1 cellular context compared by ENCODE assay signal in the genomic region with DNA sequence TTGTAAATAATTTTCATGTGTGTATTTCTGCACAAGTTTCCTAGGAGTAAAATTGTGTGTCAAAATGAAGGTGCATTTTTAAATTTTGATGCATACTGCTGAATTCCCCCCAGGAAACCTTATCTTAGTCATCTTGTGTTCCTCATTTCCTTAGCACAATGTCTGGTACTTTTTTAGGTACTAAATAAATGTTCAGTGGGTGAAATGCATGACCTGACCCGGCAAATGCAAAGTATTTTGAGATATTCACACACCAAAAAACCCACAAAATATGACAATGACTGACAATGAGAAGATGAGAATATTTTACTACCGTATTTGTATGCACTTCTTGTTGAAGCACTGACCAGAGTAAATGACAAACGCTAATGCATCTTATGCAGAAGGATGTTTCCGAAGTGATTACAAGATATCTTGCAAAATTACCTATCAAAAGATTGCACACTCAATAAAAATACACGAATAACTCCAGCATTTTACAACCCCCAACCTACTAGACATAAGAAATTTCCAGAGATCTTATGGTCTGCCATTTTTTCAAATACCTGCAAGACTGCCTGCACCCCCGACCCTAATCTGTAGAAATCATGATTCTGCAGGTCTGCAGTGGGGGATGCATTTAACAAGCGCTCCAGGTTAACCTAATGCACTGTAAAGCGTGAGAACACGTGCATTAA.
TF ChIP-seq lines count a peak whose summit lies in the region.

No MANE protein-coding gene starts in this region.

TF ChIP-seq in GM12878, 131 proteins besides CTCF, POLR2A, EP300 and RAD21 (continued from another document and continues in another):
- TF ChIP-seq, protein P1, sequence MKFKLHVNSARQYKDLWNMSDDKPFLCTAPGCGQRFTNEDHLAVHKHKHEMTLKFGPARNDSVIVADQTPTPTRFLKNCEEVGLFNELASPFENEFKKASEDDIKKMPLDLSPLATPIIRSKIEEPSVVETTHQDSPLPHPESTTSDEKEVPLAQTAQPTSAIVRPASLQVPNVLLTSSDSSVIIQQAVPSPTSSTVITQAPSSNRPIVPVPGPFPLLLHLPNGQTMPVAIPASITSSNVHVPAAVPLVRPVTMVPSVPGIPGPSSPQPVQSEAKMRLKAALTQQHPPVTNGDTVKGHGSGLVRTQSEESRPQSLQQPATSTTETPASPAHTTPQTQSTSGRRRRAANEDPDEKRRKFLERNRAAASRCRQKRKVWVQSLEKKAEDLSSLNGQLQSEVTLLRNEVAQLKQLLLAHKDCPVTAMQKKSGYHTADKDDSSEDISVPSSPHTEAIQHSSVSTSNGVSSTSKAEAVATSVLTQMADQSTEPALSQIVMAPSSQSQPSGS (IDR thresholded peaks at IDR 0.05; ENCODE audit: low read length): peak; percentile 74
- TF ChIP-seq SPI1 (IDR thresholded peaks at IDR 0.05; ENCODE audit: borderline replicate concordance, insufficient read depth, low read depth, low read length): peak; percentile 64; the same call in 1 of the 2 replicates
- TF ChIP-seq IKZF2 (IDR thresholded peaks at IDR 0.05): peak; percentile 49 to 51; a peak in 2 of 4 replicates
- TF ChIP-seq, protein P2, sequence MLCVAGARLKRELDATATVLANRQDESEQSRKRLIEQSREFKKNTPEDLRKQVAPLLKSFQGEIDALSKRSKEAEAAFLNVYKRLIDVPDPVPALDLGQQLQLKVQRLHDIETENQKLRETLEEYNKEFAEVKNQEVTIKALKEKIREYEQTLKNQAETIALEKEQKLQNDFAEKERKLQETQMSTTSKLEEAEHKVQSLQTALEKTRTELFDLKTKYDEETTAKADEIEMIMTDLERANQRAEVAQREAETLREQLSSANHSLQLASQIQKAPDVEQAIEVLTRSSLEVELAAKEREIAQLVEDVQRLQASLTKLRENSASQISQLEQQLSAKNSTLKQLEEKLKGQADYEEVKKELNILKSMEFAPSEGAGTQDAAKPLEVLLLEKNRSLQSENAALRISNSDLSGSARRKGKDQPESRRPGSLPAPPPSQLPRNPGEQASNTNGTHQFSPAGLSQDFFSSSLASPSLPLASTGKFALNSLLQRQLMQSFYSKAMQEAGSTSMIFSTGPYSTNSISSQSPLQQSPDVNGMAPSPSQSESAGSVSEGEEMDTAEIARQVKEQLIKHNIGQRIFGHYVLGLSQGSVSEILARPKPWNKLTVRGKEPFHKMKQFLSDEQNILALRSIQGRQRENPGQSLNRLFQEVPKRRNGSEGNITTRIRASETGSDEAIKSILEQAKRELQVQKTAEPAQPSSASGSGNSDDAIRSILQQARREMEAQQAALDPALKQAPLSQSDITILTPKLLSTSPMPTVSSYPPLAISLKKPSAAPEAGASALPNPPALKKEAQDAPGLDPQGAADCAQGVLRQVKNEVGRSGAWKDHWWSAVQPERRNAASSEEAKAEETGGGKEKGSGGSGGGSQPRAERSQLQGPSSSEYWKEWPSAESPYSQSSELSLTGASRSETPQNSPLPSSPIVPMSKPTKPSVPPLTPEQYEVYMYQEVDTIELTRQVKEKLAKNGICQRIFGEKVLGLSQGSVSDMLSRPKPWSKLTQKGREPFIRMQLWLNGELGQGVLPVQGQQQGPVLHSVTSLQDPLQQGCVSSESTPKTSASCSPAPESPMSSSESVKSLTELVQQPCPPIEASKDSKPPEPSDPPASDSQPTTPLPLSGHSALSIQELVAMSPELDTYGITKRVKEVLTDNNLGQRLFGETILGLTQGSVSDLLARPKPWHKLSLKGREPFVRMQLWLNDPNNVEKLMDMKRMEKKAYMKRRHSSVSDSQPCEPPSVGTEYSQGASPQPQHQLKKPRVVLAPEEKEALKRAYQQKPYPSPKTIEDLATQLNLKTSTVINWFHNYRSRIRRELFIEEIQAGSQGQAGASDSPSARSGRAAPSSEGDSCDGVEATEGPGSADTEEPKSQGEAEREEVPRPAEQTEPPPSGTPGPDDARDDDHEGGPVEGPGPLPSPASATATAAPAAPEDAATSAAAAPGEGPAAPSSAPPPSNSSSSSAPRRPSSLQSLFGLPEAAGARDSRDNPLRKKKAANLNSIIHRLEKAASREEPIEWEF (IDR thresholded peaks at IDR 0.05; ENCODE audit: insufficient replicate concordance, low read depth, low read length): no peak
- TF ChIP-seq PML (IDR thresholded peaks at IDR 0.05; ENCODE audit: low read length): peak; percentile 64; the same call in 1 of the 2 replicates
- TF ChIP-seq RELA (IDR thresholded peaks at IDR 0.05; ENCODE audit: borderline replicate concordance, partially characterized antibody): peak; percentile 78
- TF ChIP-seq ZNF24 (IDR thresholded peaks at IDR 0.05): no peak
- 0 out of 2 replicates have a peak, but pooled peaks have one; percentile 8 for TF ChIP-seq TBL1XR1 (IDR thresholded peaks at IDR 0.05; ENCODE audit: low read depth, low read length)
- no peak for TF ChIP-seq EED (IDR thresholded peaks at IDR 0.05; ENCODE audit: low read depth)
- TF ChIP-seq FOS (IDR thresholded peaks at IDR 0.05; ENCODE audit: borderline replicate concordance, extremely low read depth, insufficient read length): no peak
- TF ChIP-seq NR2F1 (conservative IDR thresholded peaks at IDR 0.05): peak; percentile 79
- TF ChIP-seq MYC (IDR thresholded peaks at IDR 0.05; ENCODE audit: insufficient read depth, insufficient read length, insufficient replicate concordance, low read length, severe bottlenecking): no peak
- TF ChIP-seq SIX5 (IDR thresholded peaks at IDR 0.05; ENCODE audit: low read depth, low read length, severe bottlenecking): no peak
- 0 out of 2 replicates have a peak, but pooled peaks have one; percentile 13 for TF ChIP-seq PAX5 (IDR thresholded peaks at IDR 0.05; ENCODE audit: borderline replicate concordance, low read depth, low read length)
- peak; percentile 62; the same call in 1 of the 3 replicates for TF ChIP-seq POU2F2 (IDR thresholded peaks at IDR 0.05; ENCODE audit: borderline replicate concordance, low read depth, low read length)
- TF ChIP-seq MTA3 (IDR thresholded peaks at IDR 0.05; ENCODE audit: borderline replicate concordance, low read length): 0 out of 2 replicates have a peak, but pooled peaks have one; percentile 31
- TF ChIP-seq MTA2 (IDR thresholded peaks at IDR 0.05; ENCODE audit: low read depth): peak; percentile 13; the same call in 1 of the 2 replicates
- TF ChIP-seq, protein P3, sequence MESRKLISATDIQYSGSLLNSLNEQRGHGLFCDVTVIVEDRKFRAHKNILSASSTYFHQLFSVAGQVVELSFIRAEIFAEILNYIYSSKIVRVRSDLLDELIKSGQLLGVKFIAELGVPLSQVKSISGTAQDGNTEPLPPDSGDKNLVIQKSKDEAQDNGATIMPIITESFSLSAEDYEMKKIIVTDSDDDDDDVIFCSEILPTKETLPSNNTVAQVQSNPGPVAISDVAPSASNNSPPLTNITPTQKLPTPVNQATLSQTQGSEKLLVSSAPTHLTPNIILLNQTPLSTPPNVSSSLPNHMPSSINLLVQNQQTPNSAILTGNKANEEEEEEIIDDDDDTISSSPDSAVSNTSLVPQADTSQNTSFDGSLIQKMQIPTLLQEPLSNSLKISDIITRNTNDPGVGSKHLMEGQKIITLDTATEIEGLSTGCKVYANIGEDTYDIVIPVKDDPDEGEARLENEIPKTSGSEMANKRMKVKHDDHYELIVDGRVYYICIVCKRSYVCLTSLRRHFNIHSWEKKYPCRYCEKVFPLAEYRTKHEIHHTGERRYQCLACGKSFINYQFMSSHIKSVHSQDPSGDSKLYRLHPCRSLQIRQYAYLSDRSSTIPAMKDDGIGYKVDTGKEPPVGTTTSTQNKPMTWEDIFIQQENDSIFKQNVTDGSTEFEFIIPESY (IDR thresholded peaks at IDR 0.05): no peak
- TF ChIP-seq TAF1 (IDR thresholded peaks at IDR 0.05; ENCODE audit: borderline replicate concordance, low read depth, low read length): 0 out of 2 replicates have a peak, but pooled peaks have one; percentile 19
- no peak for TF ChIP-seq RAD51 (IDR thresholded peaks at IDR 0.05)
- TF ChIP-seq CHD1 (IDR thresholded peaks at IDR 0.05; ENCODE audit: low read depth, low read length): 0 out of 2 replicates have a peak, but pooled peaks have one; percentile 13
- TF ChIP-seq ZNF274 (IDR thresholded peaks at IDR 0.05; ENCODE audit: insufficient read depth, insufficient read length): no peak
- TF ChIP-seq, protein P4, sequence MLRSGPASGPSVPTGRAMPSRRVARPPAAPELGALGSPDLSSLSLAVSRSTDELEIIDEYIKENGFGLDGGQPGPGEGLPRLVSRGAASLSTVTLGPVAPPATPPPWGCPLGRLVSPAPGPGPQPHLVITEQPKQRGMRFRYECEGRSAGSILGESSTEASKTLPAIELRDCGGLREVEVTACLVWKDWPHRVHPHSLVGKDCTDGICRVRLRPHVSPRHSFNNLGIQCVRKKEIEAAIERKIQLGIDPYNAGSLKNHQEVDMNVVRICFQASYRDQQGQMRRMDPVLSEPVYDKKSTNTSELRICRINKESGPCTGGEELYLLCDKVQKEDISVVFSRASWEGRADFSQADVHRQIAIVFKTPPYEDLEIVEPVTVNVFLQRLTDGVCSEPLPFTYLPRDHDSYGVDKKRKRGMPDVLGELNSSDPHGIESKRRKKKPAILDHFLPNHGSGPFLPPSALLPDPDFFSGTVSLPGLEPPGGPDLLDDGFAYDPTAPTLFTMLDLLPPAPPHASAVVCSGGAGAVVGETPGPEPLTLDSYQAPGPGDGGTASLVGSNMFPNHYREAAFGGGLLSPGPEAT (IDR thresholded peaks at IDR 0.05; ENCODE audit: low read depth): peak; percentile 60; the same call in 1 of the 2 replicates
- TF ChIP-seq NFIC (IDR thresholded peaks at IDR 0.05; ENCODE audit: low read depth, low read length): peak; percentile 93
- no peak for TF ChIP-seq CBX5 (IDR thresholded peaks at IDR 0.05; ENCODE audit: low read depth)
- TF ChIP-seq, protein P5, sequence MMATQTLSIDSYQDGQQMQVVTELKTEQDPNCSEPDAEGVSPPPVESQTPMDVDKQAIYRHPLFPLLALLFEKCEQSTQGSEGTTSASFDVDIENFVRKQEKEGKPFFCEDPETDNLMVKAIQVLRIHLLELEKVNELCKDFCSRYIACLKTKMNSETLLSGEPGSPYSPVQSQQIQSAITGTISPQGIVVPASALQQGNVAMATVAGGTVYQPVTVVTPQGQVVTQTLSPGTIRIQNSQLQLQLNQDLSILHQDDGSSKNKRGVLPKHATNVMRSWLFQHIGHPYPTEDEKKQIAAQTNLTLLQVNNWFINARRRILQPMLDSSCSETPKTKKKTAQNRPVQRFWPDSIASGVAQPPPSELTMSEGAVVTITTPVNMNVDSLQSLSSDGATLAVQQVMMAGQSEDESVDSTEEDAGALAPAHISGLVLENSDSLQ (IDR thresholded peaks at IDR 0.05): peak; percentile 77
- TF ChIP-seq, protein P6, sequence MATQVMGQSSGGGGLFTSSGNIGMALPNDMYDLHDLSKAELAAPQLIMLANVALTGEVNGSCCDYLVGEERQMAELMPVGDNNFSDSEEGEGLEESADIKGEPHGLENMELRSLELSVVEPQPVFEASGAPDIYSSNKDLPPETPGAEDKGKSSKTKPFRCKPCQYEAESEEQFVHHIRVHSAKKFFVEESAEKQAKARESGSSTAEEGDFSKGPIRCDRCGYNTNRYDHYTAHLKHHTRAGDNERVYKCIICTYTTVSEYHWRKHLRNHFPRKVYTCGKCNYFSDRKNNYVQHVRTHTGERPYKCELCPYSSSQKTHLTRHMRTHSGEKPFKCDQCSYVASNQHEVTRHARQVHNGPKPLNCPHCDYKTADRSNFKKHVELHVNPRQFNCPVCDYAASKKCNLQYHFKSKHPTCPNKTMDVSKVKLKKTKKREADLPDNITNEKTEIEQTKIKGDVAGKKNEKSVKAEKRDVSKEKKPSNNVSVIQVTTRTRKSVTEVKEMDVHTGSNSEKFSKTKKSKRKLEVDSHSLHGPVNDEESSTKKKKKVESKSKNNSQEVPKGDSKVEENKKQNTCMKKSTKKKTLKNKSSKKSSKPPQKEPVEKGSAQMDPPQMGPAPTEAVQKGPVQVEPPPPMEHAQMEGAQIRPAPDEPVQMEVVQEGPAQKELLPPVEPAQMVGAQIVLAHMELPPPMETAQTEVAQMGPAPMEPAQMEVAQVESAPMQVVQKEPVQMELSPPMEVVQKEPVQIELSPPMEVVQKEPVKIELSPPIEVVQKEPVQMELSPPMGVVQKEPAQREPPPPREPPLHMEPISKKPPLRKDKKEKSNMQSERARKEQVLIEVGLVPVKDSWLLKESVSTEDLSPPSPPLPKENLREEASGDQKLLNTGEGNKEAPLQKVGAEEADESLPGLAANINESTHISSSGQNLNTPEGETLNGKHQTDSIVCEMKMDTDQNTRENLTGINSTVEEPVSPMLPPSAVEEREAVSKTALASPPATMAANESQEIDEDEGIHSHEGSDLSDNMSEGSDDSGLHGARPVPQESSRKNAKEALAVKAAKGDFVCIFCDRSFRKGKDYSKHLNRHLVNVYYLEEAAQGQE (IDR thresholded peaks at IDR 0.05; ENCODE audit: low read depth, low read length): no peak
- TF ChIP-seq ZSCAN29 (IDR thresholded peaks at IDR 0.05): no peak
- peak in 1 of 2 experiments; percentile 76; a peak in 2 of 4 replicates for TF ChIP-seq ETV6 (conservative IDR thresholded peaks at IDR 0.05 in 1 of 2, IDR thresholded peaks at IDR 0.05 in 1 of 2; ENCODE audit: borderline replicate concordance in 1 of 2, low read depth in 1 of 2)
- peak; percentile 30 for TF ChIP-seq IKZF1 (conservative IDR thresholded peaks at IDR 0.05)
- peak; percentile 84 for TF ChIP-seq CREM (IDR thresholded peaks at IDR 0.05; ENCODE audit: low read depth)
- TF ChIP-seq, protein P7, sequence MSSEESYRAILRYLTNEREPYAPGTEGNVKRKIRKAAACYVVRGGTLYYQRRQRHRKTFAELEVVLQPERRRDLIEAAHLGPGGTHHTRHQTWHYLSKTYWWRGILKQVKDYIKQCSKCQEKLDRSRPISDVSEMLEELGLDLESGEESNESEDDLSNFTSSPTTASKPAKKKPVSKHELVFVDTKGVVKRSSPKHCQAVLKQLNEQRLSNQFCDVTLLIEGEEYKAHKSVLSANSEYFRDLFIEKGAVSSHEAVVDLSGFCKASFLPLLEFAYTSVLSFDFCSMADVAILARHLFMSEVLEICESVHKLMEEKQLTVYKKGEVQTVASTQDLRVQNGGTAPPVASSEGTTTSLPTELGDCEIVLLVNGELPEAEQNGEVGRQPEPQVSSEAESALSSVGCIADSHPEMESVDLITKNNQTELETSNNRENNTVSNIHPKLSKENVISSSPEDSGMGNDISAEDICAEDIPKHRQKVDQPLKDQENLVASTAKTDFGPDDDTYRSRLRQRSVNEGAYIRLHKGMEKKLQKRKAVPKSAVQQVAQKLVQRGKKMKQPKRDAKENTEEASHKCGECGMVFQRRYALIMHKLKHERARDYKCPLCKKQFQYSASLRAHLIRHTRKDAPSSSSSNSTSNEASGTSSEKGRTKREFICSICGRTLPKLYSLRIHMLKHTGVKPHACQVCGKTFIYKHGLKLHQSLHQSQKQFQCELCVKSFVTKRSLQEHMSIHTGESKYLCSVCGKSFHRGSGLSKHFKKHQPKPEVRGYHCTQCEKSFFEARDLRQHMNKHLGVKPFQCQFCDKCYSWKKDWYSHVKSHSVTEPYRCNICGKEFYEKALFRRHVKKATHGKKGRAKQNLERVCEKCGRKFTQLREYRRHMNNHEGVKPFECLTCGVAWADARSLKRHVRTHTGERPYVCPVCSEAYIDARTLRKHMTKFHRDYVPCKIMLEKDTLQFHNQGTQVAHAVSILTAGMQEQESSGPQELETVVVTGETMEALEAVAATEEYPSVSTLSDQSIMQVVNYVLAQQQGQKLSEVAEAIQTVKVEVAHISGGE (CRISPR knock-in tag; IDR thresholded peaks at IDR 0.05): 0 out of 2 replicates have a peak, but pooled peaks have one; percentile 31
- TF ChIP-seq MEF2B (IDR thresholded peaks at IDR 0.05; ENCODE audit: partially characterized antibody, poor library complexity, severe bottlenecking): peak; percentile 63
- peak; percentile 62; the same call in 1 of the 2 replicates for TF ChIP-seq MEF2A (IDR thresholded peaks at IDR 0.05; ENCODE audit: insufficient read depth, low read depth, low read length)
- peak; percentile 58; the same call in 1 of the 2 replicates for TF ChIP-seq CREB1 (IDR thresholded peaks at IDR 0.05; ENCODE audit: low read depth)
- peak; percentile 92 for TF ChIP-seq FOXM1 (IDR thresholded peaks at IDR 0.05; ENCODE audit: low read depth, low read length)
- peak; percentile 85 for TF ChIP-seq JUNB (IDR thresholded peaks at IDR 0.05)
- TF ChIP-seq BHLHE40 (IDR thresholded peaks at IDR 0.05; ENCODE audit: borderline replicate concordance in 1 of 2, low read depth in 2 of 2, low read length in 1 of 2): peak; percentile 6 to 8; a peak in 1 of 4 replicates
